In the genomic region with DNA sequence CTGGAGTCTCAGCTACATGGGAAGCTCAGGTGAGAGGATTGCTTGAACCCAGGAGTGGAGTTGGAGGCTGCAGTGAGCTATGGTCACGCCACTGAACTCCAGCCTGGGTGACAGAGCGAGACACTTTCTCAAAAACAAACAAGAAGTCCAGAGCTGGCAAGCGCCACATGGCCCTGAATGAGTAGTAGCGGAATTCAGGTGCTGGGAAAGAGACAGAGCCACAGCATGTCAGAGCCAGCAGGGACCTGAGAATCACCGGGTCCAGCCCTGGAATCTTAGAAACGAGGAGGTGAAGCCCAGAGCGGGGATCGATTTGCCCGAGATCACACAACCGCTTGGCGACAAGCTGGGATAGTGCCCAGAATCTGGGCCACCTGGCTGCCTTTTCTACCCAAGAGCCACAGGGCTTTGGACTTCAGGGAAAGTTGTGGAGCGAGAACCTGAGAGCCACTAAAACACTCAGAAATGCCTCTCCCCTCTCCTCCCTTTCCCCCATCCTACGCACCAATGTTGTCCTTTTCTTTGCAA, we compare ENCODE assay signal across 12 cellular contexts. TPM values are rescaled to one million over a fixed set of nuclear protein-coding genes. Genes with fewer than 3 reads are reported as not detected.
A peak's percentile ranks its signal among the peaks of the same experiment; 100 is the strongest.
DNase-seq lines count a peak whose midpoint lies in the region; ATAC-seq, FAIRE-seq and TF ChIP-seq lines count a peak whose summit lies in the region.
"Had no signal": no experiment of that assay in that cellular context is flagged by ENCODE, and none has a peak within 500 bp of the region (broad histone marks: within the 10 kb centered on the region; RNA-seq: fewer than 3 reads in every experiment).

No MANE protein-coding gene starts in this region.

- peaks cover 0 to 2% of the 10 kb centered on the region in 2 experiments; a peak in 1 of 5 replicates for H3K36me3 ChIP-seq in HepG2 (replicated peaks in 1 of 2; ENCODE audit: control insufficient read depth in 1 of 2, insufficient read depth in 2 of 2, low read length in 2 of 2)

- H3K9me3 ChIP-seq in HepG2 (ENCODE audit: low read length) = no peaks in the 10 kb centered on the region
- H3K9me3 ChIP-seq: BLaER1 had no signal

- DNase-seq in HepG2 (ENCODE audit: low spot score) = no peak
- DNase-seq in activated CD4-positive, alpha-beta T cell treated with anti-CD3 and anti-CD28 coated beads for 1 hour = no peak
- no peak for DNase-seq in NCI-H2107 treated with DMSO at 0.1 percent for 48 hours (lab: John Stamatoyannopoulos, UW; ENCODE audit: unreplicated experiment)

- TF ChIP-seq RAD21 in HepG2 (CRISPR knock-in tag; IDR thresholded peaks at IDR 0.05) = no peak

- intact Hi-C loops in HepG2 (cut with micrococcal nuclease; ENCODE audit: unreplicated experiment) = loop anchor here (1.0 kb wide), 2 partner anchors 12 to 135 kb away; a partner anchor contains a TSS

- 0 out of 2 replicates have a peak, but pooled peaks cover 5% of the 10 kb centered on the region for H4K20me1 ChIP-seq in HepG2 (ENCODE audit: insufficient read depth, low read length)

- no peak overlapping the region for H2AFZ ChIP-seq in HepG2 (ENCODE audit: low read length)

- WGBS in HepG2 (ENCODE audit: low lambda C conversion rate) = 87% methylated on average over 13 of the region's 13 CpGs

- H3K4me3 ChIP-seq in HepG2 (replicated peaks in 1 of 3; ENCODE audit: insufficient read depth in 1 of 3, low read depth in 2 of 3, low read length in 3 of 3) = no peak overlapping the region
- H3K4me3 ChIP-seq: BLaER1 had no signal

- BruUV-seq in HepG2 (replicated peaks; lab: Mats Ljungman, UMichigan) = no TSS peak

- POLR2A ChIA-PET in HepG2 (lab: Yijun Ruan, JAX) = interaction anchor here (1.8 kb wide), 1 partner anchor 124 kb away, joined by 5 read pairs; a partner anchor contains a TSS

- no peak overlapping the region for H3K4me2 ChIP-seq in HepG2 (ENCODE audit: low read depth, low read length)
- H3K4me2 ChIP-seq: BLaER1 had no signal

- no peak overlapping the region for H3K9ac ChIP-seq in HepG2 (ENCODE audit: insufficient read depth, low read depth, low read length)
- H3K9ac ChIP-seq: BLaER1 had no signal

- H3K4me1 ChIP-seq in HepG2 (ENCODE audit: insufficient read depth, low read length) = 0 out of 2 replicates have a peak, but pooled peaks cover 6% of the 10 kb centered on the region

- in situ Hi-C loops in HepG2 (cut with HindIII; ENCODE audit: extremely low pct_ligation_motif_present, low pct_unique_long_range_greater_than_20kb) = loop anchor here (5.0 kb wide), 1 partner anchor 237 kb away; no protein-coding TSS in a partner anchor

- FAIRE-seq in HepG2 (lab: Jason Lieb, UNC) = no peak
- FAIRE-seq: RCC 7860 had no signal

- no peak for TF ChIP-seq POLR2A in HepG2 (IDR thresholded peaks at IDR 0.05; ENCODE audit: insufficient read depth in 1 of 2, low read depth in 2 of 2, low read length in 2 of 2)

- no peak for TF ChIP-seq EP300 in HepG2 (IDR thresholded peaks at IDR 0.05; ENCODE audit: low read depth in 2 of 2, low read length in 2 of 2)
- no peak for TF ChIP-seq EP300 in HepG2 (CRISPR knock-in tag; IDR thresholded peaks at IDR 0.05; ENCODE audit: borderline replicate concordance)

- no peak; the same call in 2 of the 3 replicates for ATAC-seq in HepG2
- no peak for ATAC-seq in HG02763 (IDR thresholded peaks at IDR 0.05; ENCODE audit: unreplicated experiment)

- CTCF ChIA-PET in HepG2 (lab: Yijun Ruan, JAX; ENCODE audit: low intra/inter-chr PET ratio, low total read pairs) = interaction anchor here (1.1 to 2.3 kb wide), 3 partner anchors 12 to 125 kb away, joined by 4 to 8 read pairs (median 6); a partner anchor contains a TSS

- H3K27ac ChIP-seq in angular gyrus (ENCODE audit: low read depth, low read length) (peak overlapping the region; percentile 87), HepG2 (ENCODE audit: extremely low read length, insufficient read depth, low read length) (no peak overlapping the region), temporal lobe (ENCODE audit: low read depth, low read length) (peak overlapping the region; percentile 82)
- H3K27ac ChIP-seq: BLaER1 had no signal

- H3K27me3 ChIP-seq in HepG2 (ENCODE audit: control insufficient read depth in 1 of 2, insufficient read depth in 2 of 2, low read length in 2 of 2) = no peaks in the 10 kb centered on the region
- H3K27me3 ChIP-seq: BLaER1 had no signal

- no peak for TF ChIP-seq CTCF in HepG2 (CRISPR knock-in tag; IDR thresholded peaks at IDR 0.05)

- H3K79me2 ChIP-seq in HepG2 (ENCODE audit: insufficient read depth, low read length) = no peaks in the 10 kb centered on the region

RNA-seq across cellular contexts. Expression of a gene that starts 9.8 kb away (rescaled TPM):
- total RNA-seq in HepG2 (2016; rRNA removed; fragmentation: Illumina TruSeq; extraction: Trizol) (2.2 and 2.7 TPM in 2 replicates), temporal lobe (79.4 TPM)
- total RNA-seq in HepG2 (2016; cell fraction: cytosol; rRNA removed; fragmentation: Illumina TruSeq; extraction: Trizol; ENCODE audit: low read depth) = 1.4 and 1.7 TPM in 2 replicates
- 2.3 and 3.0 TPM in 2 replicates for total RNA-seq in HepG2 (2016; cell fraction: insoluble cytoplasmic fraction; rRNA removed; fragmentation: Illumina TruSeq; extraction: Trizol)
- 2.9 and 3.5 TPM in 2 replicates for total RNA-seq in HepG2 (2016; cell fraction: membrane; rRNA removed; fragmentation: Illumina TruSeq; extraction: Trizol)
- 1.8 and 1.9 TPM in 2 replicates for total RNA-seq in HepG2 (2016; cell fraction: nucleus; rRNA removed; fragmentation: Illumina TruSeq; extraction: Trizol)
- polyA plus RNA-seq in HepG2 (2011; rRNA removed) = 18.8 and 23.4 TPM in 2 replicates
- polyA plus RNA-seq in HepG2 (2011; cell fraction: cytosol; rRNA removed) = 16.2 and 20.4 TPM in 2 replicates
- 14.8 and 15.5 TPM in 2 replicates for polyA plus RNA-seq in HepG2 (2011; cell fraction: nucleus; rRNA removed)
- polyA plus RNA-seq in HepG2 (2012) = 3.9 and 8.1 TPM in 2 replicates
- polyA plus RNA-seq in HepG2 (2016; cell fraction: cytosol; fragmentation: Illumina TruSeq; extraction: Trizol; ENCODE audit: low read depth) = 1.6 and 2.1 TPM in 2 replicates
- 2.6 and 2.8 TPM in 2 replicates for polyA plus RNA-seq in HepG2 (2016; cell fraction: insoluble cytoplasmic fraction; fragmentation: Illumina TruSeq; extraction: Trizol; ENCODE audit: low read depth)
- polyA plus RNA-seq in HepG2 (2016; cell fraction: membrane; fragmentation: Illumina TruSeq; extraction: Trizol; ENCODE audit: low read depth) = 1.9 and 2.2 TPM in 2 replicates
- polyA plus RNA-seq in HepG2 (2016; cell fraction: nucleus; fragmentation: Illumina TruSeq; extraction: Trizol; ENCODE audit: insufficient read depth, low read depth) = 4.0 and 9.1 TPM in 2 replicates
- 7.2 and 18.3 TPM in 2 replicates for polyA minus RNA-seq in HepG2 (2011; rRNA and poly(A)+ RNA removed; ENCODE audit: low replicate concordance)
- polyA minus RNA-seq in HepG2 (2011; cell fraction: cytosol; rRNA and poly(A)+ RNA removed) = 10.6 and 11.2 TPM in 2 replicates
- polyA minus RNA-seq in HepG2 (2011; cell fraction: nucleus; rRNA and poly(A)+ RNA removed) = 5.2 and 6.1 TPM in 2 replicates

RNA-seq across cellular contexts. Expression of a gene that starts 12.0 kb away (rescaled TPM):
- total RNA-seq in HepG2 (2016; rRNA removed; fragmentation: Illumina TruSeq; extraction: Trizol) = not detected in 2 replicates
- not detected in 2 replicates for total RNA-seq in HepG2 (2016; cell fraction: cytosol; rRNA removed; fragmentation: Illumina TruSeq; extraction: Trizol; ENCODE audit: low read depth)
- not detected in 2 replicates for total RNA-seq in HepG2 (2016; cell fraction: insoluble cytoplasmic fraction; rRNA removed; fragmentation: Illumina TruSeq; extraction: Trizol)
- not detected in 2 replicates for total RNA-seq in HepG2 (2016; cell fraction: membrane; rRNA removed; fragmentation: Illumina TruSeq; extraction: Trizol)
- total RNA-seq in HepG2 (2016; cell fraction: nucleus; rRNA removed; fragmentation: Illumina TruSeq; extraction: Trizol) = not detected in 2 replicates
- 0.12 and 0.13 TPM in 2 replicates for polyA plus RNA-seq in HepG2 (2011; rRNA removed)
- 0.08 and 0.09 TPM in 2 replicates for polyA plus RNA-seq in HepG2 (2011; cell fraction: cytosol; rRNA removed)
- polyA plus RNA-seq in HepG2 (2011; cell fraction: nucleus; rRNA removed) = 0.19 and 0.21 TPM in 2 replicates
- polyA plus RNA-seq in HepG2 (2012) = 0.03 and 0.05 TPM in 2 replicates
- polyA plus RNA-seq in HepG2 (2016; cell fraction: cytosol; fragmentation: Illumina TruSeq; extraction: Trizol; ENCODE audit: low read depth) = not detected in 2 replicates
- not detected in 2 replicates for polyA plus RNA-seq in HepG2 (2016; cell fraction: insoluble cytoplasmic fraction; fragmentation: Illumina TruSeq; extraction: Trizol; ENCODE audit: low read depth)
- polyA plus RNA-seq in HepG2 (2016; cell fraction: membrane; fragmentation: Illumina TruSeq; extraction: Trizol; ENCODE audit: low read depth) = not detected in 2 replicates
- not detected in 2 replicates for polyA plus RNA-seq in HepG2 (2016; cell fraction: nucleus; fragmentation: Illumina TruSeq; extraction: Trizol; ENCODE audit: insufficient read depth, low read depth)
- 0.20 and 0.21 TPM in 2 replicates for polyA minus RNA-seq in HepG2 (2011; rRNA and poly(A)+ RNA removed; ENCODE audit: low replicate concordance)
- not detected in 2 replicates for polyA minus RNA-seq in HepG2 (2011; cell fraction: cytosol; rRNA and poly(A)+ RNA removed)
- 0.12 TPM in 1 of 2 replicates, not detected in the other for polyA minus RNA-seq in HepG2 (2011; cell fraction: nucleus; rRNA and poly(A)+ RNA removed)
- total RNA-seq in temporal lobe = 1.2 TPM
- total RNA-seq: activated CD4-positive, alpha-beta T cell treated with anti-CD3 and anti-CD28 coated beads, Interleukin-2, amount 10 ng/mL, durations not matched to agents 7 days and 5 days; activated T-helper 1 cell treated with anti-CD3 and anti-CD28 coated beads, Interleukin-12 subunit alpha, Interleukin-12 subunit beta, Interleukin-2, Interleukin-4 antibody, amounts not matched to agents 30 ng/mL and 10 ng/mL and 1 ng/mL, durations not matched to agents 14 hours and 24 hours and 36 hours; dermis blood vessel endothelial cell; T-helper 2 cell treated with Interferon-gamma antibody and Interleukin-4, amounts not matched to agents 100 ng/mL and 5 ng/mL, for 36 hours had no signal

RNA-seq across cellular contexts. Expression of a gene that starts 25.7 kb away (rescaled TPM):
- total RNA-seq in HepG2 (2016; rRNA removed; fragmentation: Illumina TruSeq; extraction: Trizol) (not detected in 2 replicates), temporal lobe (0.25 TPM)
- 0.18 TPM in 1 of 2 replicates, not detected in the other for total RNA-seq in HepG2 (2016; cell fraction: cytosol; rRNA removed; fragmentation: Illumina TruSeq; extraction: Trizol; ENCODE audit: low read depth)
- not detected in 2 replicates for total RNA-seq in HepG2 (2016; cell fraction: insoluble cytoplasmic fraction; rRNA removed; fragmentation: Illumina TruSeq; extraction: Trizol)
- total RNA-seq in HepG2 (2016; cell fraction: membrane; rRNA removed; fragmentation: Illumina TruSeq; extraction: Trizol) = not detected in 2 replicates
- not detected in 2 replicates for total RNA-seq in HepG2 (2016; cell fraction: nucleus; rRNA removed; fragmentation: Illumina TruSeq; extraction: Trizol)
- 0.05 TPM in 1 of 2 replicates, not detected in the other for polyA plus RNA-seq in HepG2 (2011; rRNA removed)
- 0.12 and 0.15 TPM in 2 replicates for polyA plus RNA-seq in HepG2 (2011; cell fraction: cytosol; rRNA removed)
- 0.05 TPM in 1 of 2 replicates, not detected in the other for polyA plus RNA-seq in HepG2 (2011; cell fraction: nucleus; rRNA removed)
- not detected in 2 replicates for polyA plus RNA-seq in HepG2 (2012)
- polyA plus RNA-seq in HepG2 (2016; cell fraction: cytosol; fragmentation: Illumina TruSeq; extraction: Trizol; ENCODE audit: low read depth) = 0.06 and 0.08 TPM in 2 replicates
- not detected in 2 replicates for polyA plus RNA-seq in HepG2 (2016; cell fraction: insoluble cytoplasmic fraction; fragmentation: Illumina TruSeq; extraction: Trizol; ENCODE audit: low read depth)
- not detected in 2 replicates for polyA plus RNA-seq in HepG2 (2016; cell fraction: membrane; fragmentation: Illumina TruSeq; extraction: Trizol; ENCODE audit: low read depth)
- polyA plus RNA-seq in HepG2 (2016; cell fraction: nucleus; fragmentation: Illumina TruSeq; extraction: Trizol; ENCODE audit: insufficient read depth, low read depth) = not detected in 2 replicates
- polyA minus RNA-seq in HepG2 (2011; rRNA and poly(A)+ RNA removed; ENCODE audit: low replicate concordance) = 0.12 and 1.5 TPM in 2 replicates
- polyA minus RNA-seq in HepG2 (2011; cell fraction: cytosol; rRNA and poly(A)+ RNA removed) = not detected in 2 replicates
- not detected in 2 replicates for polyA minus RNA-seq in HepG2 (2011; cell fraction: nucleus; rRNA and poly(A)+ RNA removed)

RNA-seq across cellular contexts. Expression of a gene that starts 58.9 kb away (rescaled TPM):
- total RNA-seq in HepG2 (2016; rRNA removed; fragmentation: Illumina TruSeq; extraction: Trizol) (not detected in 2 replicates), temporal lobe (0.49 TPM)
- total RNA-seq in HepG2 (2016; cell fraction: cytosol; rRNA removed; fragmentation: Illumina TruSeq; extraction: Trizol; ENCODE audit: low read depth) = not detected in 2 replicates
- 0.04 TPM in 1 of 2 replicates, not detected in the other for total RNA-seq in HepG2 (2016; cell fraction: insoluble cytoplasmic fraction; rRNA removed; fragmentation: Illumina TruSeq; extraction: Trizol)
- total RNA-seq in HepG2 (2016; cell fraction: membrane; rRNA removed; fragmentation: Illumina TruSeq; extraction: Trizol) = not detected in 2 replicates
- total RNA-seq in HepG2 (2016; cell fraction: nucleus; rRNA removed; fragmentation: Illumina TruSeq; extraction: Trizol) = not detected in 2 replicates
- 0.04 and 0.07 TPM in 2 replicates for polyA plus RNA-seq in HepG2 (2011; rRNA removed)
- 0.03 and 0.05 TPM in 2 replicates for polyA plus RNA-seq in HepG2 (2011; cell fraction: cytosol; rRNA removed)
- 0.14 and 0.19 TPM in 2 replicates for polyA plus RNA-seq in HepG2 (2011; cell fraction: nucleus; rRNA removed)
- polyA plus RNA-seq in HepG2 (2012) = not detected in 2 replicates
- polyA plus RNA-seq in HepG2 (2016; cell fraction: cytosol; fragmentation: Illumina TruSeq; extraction: Trizol; ENCODE audit: low read depth) = 0.03 TPM in 1 of 2 replicates, not detected in the other
- polyA plus RNA-seq in HepG2 (2016; cell fraction: insoluble cytoplasmic fraction; fragmentation: Illumina TruSeq; extraction: Trizol; ENCODE audit: low read depth) = not detected in 2 replicates
- polyA plus RNA-seq in HepG2 (2016; cell fraction: membrane; fragmentation: Illumina TruSeq; extraction: Trizol; ENCODE audit: low read depth) = not detected in 2 replicates
- polyA plus RNA-seq in HepG2 (2016; cell fraction: nucleus; fragmentation: Illumina TruSeq; extraction: Trizol; ENCODE audit: insufficient read depth, low read depth) = not detected in 2 replicates
- 0.12 TPM in 1 of 2 replicates, not detected in the other for polyA minus RNA-seq in HepG2 (2011; rRNA and poly(A)+ RNA removed; ENCODE audit: low replicate concordance)
- not detected in 2 replicates for polyA minus RNA-seq in HepG2 (2011; cell fraction: cytosol; rRNA and poly(A)+ RNA removed)
- polyA minus RNA-seq in HepG2 (2011; cell fraction: nucleus; rRNA and poly(A)+ RNA removed) = not detected in 2 replicates
- total RNA-seq: activated CD4-positive, alpha-beta T cell treated with anti-CD3 and anti-CD28 coated beads, Interleukin-2, amount 10 ng/mL, durations not matched to agents 7 days and 5 days; activated T-helper 1 cell treated with anti-CD3 and anti-CD28 coated beads, Interleukin-12 subunit alpha, Interleukin-12 subunit beta, Interleukin-2, Interleukin-4 antibody, amounts not matched to agents 30 ng/mL and 10 ng/mL and 1 ng/mL, durations not matched to agents 14 hours and 24 hours and 36 hours; dermis blood vessel endothelial cell had no signal

Comparison
In these comparisons a context has a peak if more than half of its experiments do, and no peak if none do; other contexts are left out.
1. RNA of a gene that starts 9.8 kb away (total RNA-seq): 79.4 TPM in temporal lobe (single experiment); 1.4 to 3.5 TPM in HepG2; every median in the first group is over 10 times any median in the second.